26 cellular contexts compared by ENCODE assay signal in the genomic region with DNA sequence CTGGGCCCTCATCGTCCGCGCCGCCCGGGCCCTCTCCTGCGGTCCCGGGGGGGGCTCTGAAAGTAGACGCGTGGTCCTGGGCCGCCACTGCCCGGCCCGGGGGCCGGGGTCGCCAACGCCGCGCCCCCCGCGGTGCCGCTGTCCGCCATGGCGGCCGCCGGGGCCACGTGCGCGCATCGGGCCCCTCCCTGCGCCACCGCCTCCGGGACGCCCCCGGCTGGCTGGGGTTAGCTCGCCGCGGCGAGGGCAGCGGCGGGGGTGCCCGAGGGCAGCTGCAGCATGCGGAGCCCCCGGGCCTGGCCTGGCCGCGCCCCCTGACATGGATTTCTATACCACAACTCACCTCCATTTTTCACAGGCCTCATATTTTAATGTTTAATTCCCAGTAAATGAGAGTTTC.
"Had no signal": no experiment of that assay in that cellular context is flagged by ENCODE, and none has a peak within 500 bp of the region (broad histone marks: within the 10 kb centered on the region; RNA-seq: fewer than 3 reads in every experiment).

No MANE protein-coding gene starts in this region.

- H3K27me3 ChIP-seq: neural progenitor cell, pancreas, right atrium auricular region, right lobe of liver, sigmoid colon, stomach, thyroid gland, tibial nerve, upper lobe of left lung, uterus had no signal

- H3K36me3 ChIP-seq: pancreas, prostate gland, right atrium auricular region, right lobe of liver, uterus had no signal

- ATAC-seq: natural killer cell; pancreas; stimulated activated naive B cell treated with anti-CD40 and anti-IgM and Interleukin-4, amounts not matched to agents 10 μg/mL and 1 μg/mL and 100 μg/mL, for 72 hours had no signal

- H3K27me3 Mint-ChIP-seq: naive B cell; stimulated activated naive B cell treated with anti-CD40 and anti-IgM and Interleukin-4, amounts not matched to agents 10 μg/mL and 1 μg/mL and 100 μg/mL, for 72 hours had no signal

- H3K27ac Mint-ChIP-seq: naive B cell; natural killer cell; nephron; neural progenitor cell; stimulated activated naive B cell treated with anti-CD40 and anti-IgM and Interleukin-4, amounts not matched to agents 10 μg/mL and 1 μg/mL and 100 μg/mL, for 72 hours had no signal

- H3K4me3 Mint-ChIP-seq: naive B cell; natural killer cell; nephron; neural progenitor cell; stimulated activated naive B cell treated with anti-CD40 and anti-IgM and Interleukin-4, amounts not matched to agents 10 μg/mL and 1 μg/mL and 100 μg/mL, for 72 hours had no signal

- H3K9me3 ChIP-seq: pancreas, prostate gland, right atrium auricular region, right lobe of liver, sigmoid colon, stomach, thoracic aorta, thyroid gland, tibial nerve, upper lobe of left lung, uterus had no signal

- H3K27ac ChIP-seq: neural progenitor cell, pancreas, prostate gland, right atrium auricular region, right lobe of liver, sigmoid colon, stomach, thoracic aorta, thyroid gland, tibial nerve, upper lobe of left lung, uterus had no signal

- H3K9me3 Mint-ChIP-seq: naive B cell; natural killer cell; nephron; neural progenitor cell; stimulated activated naive B cell treated with anti-CD40 and anti-IgM and Interleukin-4, amounts not matched to agents 10 μg/mL and 1 μg/mL and 100 μg/mL, for 72 hours had no signal

- H3K4me1 Mint-ChIP-seq: naive B cell; natural killer cell; nephron; stimulated activated naive B cell treated with anti-CD40 and anti-IgM and Interleukin-4, amounts not matched to agents 10 μg/mL and 1 μg/mL and 100 μg/mL, for 72 hours had no signal

- H3K4me1 ChIP-seq: neural progenitor cell, pancreas, prostate gland, right atrium auricular region, right lobe of liver, sigmoid colon, stomach, thyroid gland, tibial nerve, upper lobe of left lung, uterus had no signal

- DNase-seq: naive B cell; natural killer cell; occipital lobe; pancreas; retina; right lobe of liver; sigmoid colon; small intestine; stimulated activated CD4-positive, alpha-beta T cell treated with anti-CD3 and anti-CD28 coated beads, Interleukin-12 subunit alpha, Interleukin-12 subunit beta, amount 100 ng/mL, for 4 hours; stimulated activated CD4-positive, alpha-beta T cell treated with anti-CD3 and anti-CD28 coated beads, Interleukin-1b, Interleukin-23, amount 100 ng/mL, for 48 hours; stimulated activated CD4-positive, alpha-beta T cell treated with anti-CD3 and anti-CD28 coated beads, Interleukin-4, amount 100 ng/mL, for 1 hour; stimulated activated CD4-positive, alpha-beta T cell treated with anti-CD3 and anti-CD28 coated beads, Interleukin-4, amount 100 ng/mL, for 4 hours; stimulated activated CD8-positive, alpha-beta memory T cell treated with anti-CD3 and anti-CD28 coated beads, Interleukin-4, amount 100 ng/mL, for 48 hours; stimulated activated naive B cell treated with anti-CD40 and anti-IgM and Interleukin-4, amounts not matched to agents 10 μg/mL and 1 μg/mL and 100 μg/mL, for 72 hours; stimulated activated naive CD4-positive, alpha-beta T cell treated with Interleukin-2 at 50 U/mL for 16 hours; stomach; thyroid gland; trophoblast cell; uterus had no signal

- H3K4me3 ChIP-seq: neural progenitor cell, pancreas, prostate gland, right atrium auricular region, right lobe of liver, sigmoid colon, stomach, thoracic aorta, thyroid gland, tibial nerve, upper lobe of left lung, uterus had no signal
